ENCODE assay signal across 20 cellular contexts in genomic region chr9:84375954-84376353, GRCh38. TPM values are rescaled to one million over a fixed set of nuclear protein-coding genes. Genes with fewer than 3 reads are reported as not detected.
DNase-seq lines count a peak whose midpoint lies in the region; ATAC-seq and TF ChIP-seq lines count a peak whose summit lies in the region.
"Had no signal": no experiment of that assay in that cellular context is flagged by ENCODE, and none has a peak within 500 bp of the region (broad histone marks: within the 10 kb centered on the region; RNA-seq: fewer than 3 reads in every experiment).

No MANE protein-coding gene starts in this region.

- no peaks in the 10 kb centered on the region for H3K9me3 ChIP-seq in trophoblast cell (ENCODE audit: insufficient read depth, low read depth, low read length)
- H3K9me3 ChIP-seq: BE2C had no signal

- no peak overlapping the region for H3K4me2 ChIP-seq in trophoblast cell (ENCODE audit: low read length)

- H3K18ac ChIP-seq in trophoblast cell (ENCODE audit: low read length), result no peak overlapping the region

- H3K27me3 ChIP-seq in trophoblast cell (ENCODE audit: insufficient read depth, low read length), result no peaks in the 10 kb centered on the region
- H3K27me3 ChIP-seq: BE2C had no signal

- no peaks in the 10 kb centered on the region for H3K79me2 ChIP-seq in trophoblast cell (ENCODE audit: control insufficient read depth, insufficient read depth, low read length, poor library complexity)

- H2BK12ac ChIP-seq in trophoblast cell (ENCODE audit: low read length), result no peak overlapping the region

- no CpG with 5 or more reads among the region's 3 CpGs for WGBS in trophoblast cell (ENCODE audit: extremely low coverage, insufficient coverage, insufficient read length)

- H2BK5ac ChIP-seq in trophoblast cell (ENCODE audit: low read depth, low read length, poor library complexity), result no peak overlapping the region

- no peak overlapping the region for H4K8ac ChIP-seq in trophoblast cell (ENCODE audit: low read depth, low read length)

- no peak for TF ChIP-seq POLR2A in erythroblast (IDR thresholded peaks at IDR 0.05; ENCODE audit: low read length)

- no peak overlapping the region for H3K27ac ChIP-seq in trophoblast cell (ENCODE audit: low read depth, low read length)

- no peak overlapping the region for H3K4me3 ChIP-seq in trophoblast cell (ENCODE audit: low read depth, low read length)

- H2AK5ac ChIP-seq in trophoblast cell (ENCODE audit: low read length), result no peak overlapping the region

- peaks cover 2 to 3% of the 10 kb centered on the region in 2 experiments for H3K4me1 ChIP-seq in trophoblast cell (ENCODE audit: control insufficient read depth in 1 of 2, insufficient read depth in 2 of 2, low read length in 2 of 2)
- H3K4me1 ChIP-seq: BE2C had no signal

- DNase-seq in HUDEP-2 (lab: John Stamatoyannopoulos, UW; ENCODE audit: unreplicated experiment in 76 of 76) (peak in 50 of 76 experiments; percentile 3 to 85 (median 42)), erythroblast (lab: John Stamatoyannopoulos, UW) (peak; percentile 16 to 76), trophoblast cell (peak; percentile 79 to 89), retina (no peak)
- DNase-seq in stimulated activated CD4-positive, alpha-beta T cell treated with anti-CD3 and anti-CD28 coated beads, Interleukin-15, amount 100 ng/mL, for 24 hours, result no peak
- DNase-seq: ACHN; BE2C; C1 segment of cervical spinal cord; CD4-positive, CD25-positive, alpha-beta regulatory T cell; CD8-positive, alpha-beta memory T cell; COR-L47; GDM1; GOT3; H7; HFFc6 had no signal

- no peaks in the 10 kb centered on the region for H3K36me3 ChIP-seq in trophoblast cell (ENCODE audit: control insufficient read depth in 1 of 2, insufficient read depth in 2 of 2, low read length in 2 of 2)
- H3K36me3 ChIP-seq: BE2C had no signal

- no peak overlapping the region for H2AFZ ChIP-seq in trophoblast cell (ENCODE audit: insufficient read depth, low read length, poor library complexity)

- H4K91ac ChIP-seq in trophoblast cell (ENCODE audit: low read depth, low read length), result no peak overlapping the region

- H3K23ac ChIP-seq in trophoblast cell (ENCODE audit: low read length), result no peak overlapping the region

- ATAC-seq in SK-N-SH treated with all-trans-retinoic acid at 6 μM for 48 hours (no peak), HG02588 (IDR thresholded peaks at IDR 0.05; ENCODE audit: unreplicated experiment) (no peak)
- ATAC-seq: HCT116, HepG2 had no signal

- no peak overlapping the region for H3K4ac ChIP-seq in trophoblast cell (ENCODE audit: low read depth, low read length)

- no peak overlapping the region for H3K14ac ChIP-seq in trophoblast cell (ENCODE audit: low read length)

- no peak overlapping the region for H2BK120ac ChIP-seq in trophoblast cell (ENCODE audit: insufficient read depth, low read length, poor library complexity)

- H3K9ac ChIP-seq in trophoblast cell (ENCODE audit: low read length), result no peak overlapping the region

- H4K12ac ChIP-seq in trophoblast cell (ENCODE audit: low read depth, low read length), result no peak overlapping the region

- H3K79me1 ChIP-seq in trophoblast cell (ENCODE audit: low read length), result no peaks in the 10 kb centered on the region

TF ChIP-seq in SK-N-SH treated with all-trans-retinoic acid at 6 μM for 48 hours, 23 proteins besides CTCF, POLR2A, EP300 and RAD21:
- peak; percentile 74 for TF ChIP-seq TCF4 (CRISPR knock-in tag; IDR thresholded peaks at IDR 0.05; ENCODE audit: borderline replicate concordance)
- no peak for TF ChIP-seq ZC3H10 (CRISPR knock-in tag; IDR thresholded peaks at IDR 0.05)
TF ChIP-seq in SK-N-SH treated with all-trans-retinoic acid at 6 μM for 48 hours: peak in this region for 1.

RNA-seq across cellular contexts. Expression of gene SLC28A3, which starts 35.4 kb away (rescaled TPM):
- polyA plus RNA-seq in trophoblast cell (2013), result 2.6 and 2.8 TPM in 2 replicates
- polyA plus RNA-seq: CD4-positive, CD25-positive, alpha-beta regulatory T cell; CD8-positive, alpha-beta memory T cell; HepG2; IgD-negative memory B cell had no signal

Comparison
In these comparisons a context has a peak if more than half of its experiments do, and no peak if none do; other contexts are left out.
1. DNase-seq: peak in HUDEP-2 (50 of 76), erythroblast (2 of 2) and trophoblast cell (2 of 2); none in stimulated activated CD4-positive, alpha-beta T cell treated with anti-CD3 and anti-CD28 coated beads, Interleukin-15, amount 100 ng/mL, for 24 hours (single experiment) and retina (single experiment).